15 cellular contexts compared by ENCODE assay signal in genomic region chr10:86836044-86836443, GRCh38.
"Had no signal": no experiment of that assay in that cellular context is flagged by ENCODE, and none has a peak within 500 bp of the region (broad histone marks: within the 10 kb centered on the region; RNA-seq: fewer than 3 reads in every experiment).

No MANE protein-coding gene starts in this region.

- H3K27me3 Mint-ChIP-seq: memory B cell had no signal

- H3K9me3 Mint-ChIP-seq: activated T-cell treated with anti-CD3 and anti-CD28 coated beads, Interleukin-2, amount 50 U/mL, for 4 hours; dendritic cell treated with granulocyte-macrophage colony-stimulating factor and Interleukin-4, amounts not matched to agents 40 ng/mL and 50 ng/mL, for 4 days; memory B cell; neural crest cell had no signal

- DNase-seq: activated CD4-positive, alpha-beta T cell treated with anti-CD3 and anti-CD28 coated beads for 48 hours; activated T-cell treated with anti-CD3 and anti-CD28 coated beads, Interleukin-2, amount 50 U/mL, for 4 hours; central memory CD4-positive, alpha-beta T cell; foreskin keratinocyte; heart right ventricle; kidney; left ventricle myocardium inferior; retina; SK-N-SH; stimulated activated CD4-positive, alpha-beta T cell treated with anti-CD3 and anti-CD28 coated beads, Interleukin-4, amount 100 ng/mL, for 4 hours; thyroid gland had no signal

- ATAC-seq: foreskin keratinocyte, heart right ventricle had no signal

- H3K27ac Mint-ChIP-seq: dendritic cell treated with granulocyte-macrophage colony-stimulating factor and Interleukin-4, amounts not matched to agents 40 ng/mL and 50 ng/mL, for 4 days; memory B cell had no signal

- H3K4me3 Mint-ChIP-seq: activated T-cell treated with anti-CD3 and anti-CD28 coated beads, Interleukin-2, amount 50 U/mL, for 4 hours; dendritic cell treated with granulocyte-macrophage colony-stimulating factor and Interleukin-4, amounts not matched to agents 40 ng/mL and 50 ng/mL, for 4 days; memory B cell; neural crest cell had no signal

- H3K4me3 ChIP-seq: esophagus muscularis mucosa, heart right ventricle, left ventricle myocardium inferior, thyroid gland had no signal
